16 cellular contexts compared by ENCODE assay signal in the genomic region with DNA sequence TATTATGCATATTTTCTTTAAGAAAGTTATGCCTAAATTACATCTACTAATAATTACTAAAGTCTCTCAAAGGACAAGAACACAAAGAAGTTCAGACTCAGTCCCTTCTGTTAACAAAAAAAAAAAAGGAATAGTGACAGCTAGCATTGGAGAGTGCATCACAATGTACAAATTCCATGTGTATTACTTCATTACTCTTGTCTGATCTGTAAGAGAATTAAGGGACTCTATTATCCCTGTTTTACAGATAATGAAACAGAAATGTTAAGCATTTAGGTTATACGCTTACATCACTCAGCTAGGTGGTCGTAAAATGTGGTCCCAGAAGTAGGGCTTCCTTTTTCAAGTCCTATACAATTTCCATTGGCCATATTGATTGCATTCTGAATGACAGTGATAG. TPM values are rescaled to one million over a fixed set of nuclear protein-coding genes. Genes with fewer than 3 reads are reported as not detected.
"Had no signal": no experiment of that assay in that cellular context is flagged by ENCODE, and none has a peak within 500 bp of the region (broad histone marks: within the 10 kb centered on the region; RNA-seq: fewer than 3 reads in every experiment).

No MANE protein-coding gene starts in this region.

- H3K27me3 ChIP-seq: thyroid gland, uterus had no signal

- H3K4me3 Mint-ChIP-seq: activated naive CD4-positive, alpha-beta T cell treated with anti-CD3 and anti-CD28 coated beads, Interleukin-2, amount 50 U/mL, for 24 hours; T-helper 2 cell treated with Interferon-gamma antibody and Interleukin-4, amounts not matched to agents 5 μg/mL and 100 μg/mL, for 36 hours had no signal

- ATAC-seq: left colon; natural killer cell treated with Interleukin-12 subunit alpha and Interleukin-12 subunit beta and Interleukin-15 and Interleukin-18, amount 100 ng/mL, for 72 hours; psoas muscle had no signal

- H3K27ac ChIP-seq: psoas muscle, thyroid gland, uterus had no signal

- H3K4me3 ChIP-seq: psoas muscle, thyroid gland, uterus had no signal

- H3K4me1 ChIP-seq: psoas muscle, thyroid gland, uterus had no signal

- DNase-seq: activated CD4-positive, alpha-beta T cell treated with anti-CD3 and anti-CD28 coated beads, Interleukin-2, amount 50 U/mL, for 4 hours; activated CD4-positive, CD25-positive, alpha-beta regulatory T cell treated with anti-CD3 and anti-CD28 coated beads, Interleukin-2, amount 50 U/mL, for 72 hours; activated effector memory CD4-positive, alpha-beta T cell treated with Interleukin-2 at 50 U/mL for 16 hours; activated T-cell treated with anti-CD3 and anti-CD28 coated beads, Interleukin-2, amount 50 U/mL, for 1 hour; amygdala; hippocampal formation; left colon; psoas muscle; stimulated activated CD4-positive, alpha-beta T cell treated with anti-CD3 and anti-CD28 coated beads, Interleukin-4, amount 100 ng/mL, for 24 hours; thyroid gland; uterus had no signal

- H3K36me3 Mint-ChIP-seq: activated naive CD4-positive, alpha-beta T cell treated with anti-CD3 and anti-CD28 coated beads, Interleukin-2, amount 50 U/mL, for 24 hours had no signal

- H3K9me3 ChIP-seq: psoas muscle, thyroid gland, uterus had no signal

- H3K9me3 Mint-ChIP-seq: activated naive CD4-positive, alpha-beta T cell treated with anti-CD3 and anti-CD28 coated beads, Interleukin-2, amount 50 U/mL, for 24 hours; natural killer cell treated with Interleukin-12 subunit alpha and Interleukin-12 subunit beta and Interleukin-15 and Interleukin-18, amount 100 ng/mL, for 72 hours; T-helper 2 cell treated with Interferon-gamma antibody and Interleukin-4, amounts not matched to agents 5 μg/mL and 100 μg/mL, for 36 hours had no signal

- H3K27me3 Mint-ChIP-seq: activated naive CD4-positive, alpha-beta T cell treated with anti-CD3 and anti-CD28 coated beads, Interleukin-2, amount 50 U/mL, for 24 hours; natural killer cell treated with Interleukin-12 subunit alpha and Interleukin-12 subunit beta and Interleukin-15 and Interleukin-18, amount 100 ng/mL, for 72 hours had no signal

- H3K36me3 ChIP-seq: thyroid gland, uterus had no signal

- FAIRE-seq: colon had no signal

- H3K27ac Mint-ChIP-seq: activated naive CD4-positive, alpha-beta T cell treated with anti-CD3 and anti-CD28 coated beads, Interleukin-2, amount 50 U/mL, for 24 hours; T-helper 2 cell treated with Interferon-gamma antibody and Interleukin-4, amounts not matched to agents 5 μg/mL and 100 μg/mL, for 36 hours had no signal

RNA-seq across cellular contexts. Expression of a gene that starts 17.2 kb away (rescaled TPM):
- total RNA-seq: osteoblast had no signal

RNA-seq across cellular contexts. Expression of a gene that starts 26.6 kb away (rescaled TPM):
- total RNA-seq: osteoblast had no signal
